8 cellular contexts compared by ENCODE assay signal in the genomic region with DNA sequence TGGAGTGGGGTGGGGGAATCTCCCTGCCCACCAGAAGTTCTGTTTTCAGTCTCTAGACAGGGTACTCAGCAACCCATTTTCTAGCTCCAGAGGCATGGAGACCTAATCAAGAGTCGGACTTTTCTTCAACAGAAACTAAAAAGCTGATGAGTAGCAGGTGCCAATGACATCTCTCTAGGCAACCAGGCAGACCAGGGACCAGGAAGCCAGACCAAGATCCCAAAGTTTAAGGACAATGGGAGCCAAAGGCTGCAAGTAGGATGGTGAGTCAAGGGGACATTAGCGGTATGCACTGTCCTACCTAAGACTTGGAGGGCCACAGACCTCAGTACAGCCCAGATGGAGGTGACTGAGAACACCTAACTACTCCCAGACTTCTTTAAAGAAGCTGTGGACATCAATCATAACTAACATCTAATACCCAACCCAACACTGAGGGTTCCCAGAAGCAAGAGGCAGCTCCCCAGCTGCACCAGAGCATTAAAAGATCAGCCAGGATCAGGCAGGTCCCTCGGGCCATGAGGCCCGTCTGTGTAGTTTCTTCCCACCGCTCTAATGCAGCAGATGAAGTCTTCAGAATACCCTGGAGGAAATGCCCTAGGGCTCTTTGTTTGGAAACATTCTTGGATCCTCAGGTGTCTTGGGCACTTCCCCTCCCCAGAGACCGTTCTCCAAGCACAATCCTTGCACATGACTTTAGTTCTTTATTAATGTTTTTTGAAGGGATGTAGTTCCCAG. TPM values are rescaled to one million over a fixed set of nuclear protein-coding genes. Genes with fewer than 3 reads are reported as not detected.
DNase-seq lines count a peak whose midpoint lies in the region; ATAC-seq and TF ChIP-seq lines count a peak whose summit lies in the region.

No MANE protein-coding gene starts in this region.

- peak; percentile 29 for DNase-seq in ELR (ENCODE audit: low read depth)
- DNase-seq in RWPE2 (ENCODE audit: low spot score): no peak
- no peak for DNase-seq in esophagus muscularis mucosa (ENCODE audit: extremely low spot score)
- DNase-seq in prostate gland (ENCODE audit: low spot score): no peak
- DNase-seq in NCI-H1417 (lab: John Stamatoyannopoulos, UW): no peak
- no peak for DNase-seq in GM13976 (ENCODE audit: low spot score)
- DNase-seq in NCI-H446 (lab: John Stamatoyannopoulos, UW): no peak

- WGBS in esophagus muscularis mucosa: 67% methylated on average over 1 of the region's 6 CpGs
- WGBS in prostate gland: 24% methylated on average over 6 of the region's 6 CpGs

- no peaks in the 10 kb centered on the region for H3K27me3 ChIP-seq in RWPE2 (ENCODE audit: insufficient read depth, poor library complexity, severe bottlenecking)
- no peaks in the 10 kb centered on the region for H3K27me3 ChIP-seq in esophagus muscularis mucosa
- no peaks in the 10 kb centered on the region for H3K27me3 ChIP-seq in prostate gland (replicated peaks; ENCODE audit: insufficient read depth)

- ATAC-seq in RWPE2 (ENCODE audit: low read depth) (no peak), GM18868 (IDR thresholded peaks at IDR 0.05; ENCODE audit: unreplicated experiment) (no peak)

- no peak for TF ChIP-seq EP300 in esophagus muscularis mucosa (IDR thresholded peaks at IDR 0.05)

- H3K4me1 ChIP-seq in RWPE2 (ENCODE audit: insufficient read depth, poor library complexity, severe bottlenecking) (peaks cover 7% of the 10 kb centered on the region), esophagus muscularis mucosa (peaks cover 18 to 38% (median 31%) of the 10 kb centered on the region in 4 donors), prostate gland (replicated peaks) (no peaks in the 10 kb centered on the region)

- TF ChIP-seq POLR2A in esophagus muscularis mucosa (IDR thresholded peaks at IDR 0.05; ENCODE audit: low read depth) (no peak), prostate gland (IDR thresholded peaks at IDR 0.05) (no peak)

- H3K4me3 ChIP-seq in RWPE2 (ENCODE audit: severe bottlenecking): peak overlapping the region; percentile 63
- peak overlapping the region; percentile 88 to 99 (median 94) for H3K4me3 ChIP-seq in esophagus muscularis mucosa
- peak overlapping the region; percentile 87 to 98 for H3K4me3 ChIP-seq in prostate gland

- TF ChIP-seq CTCF in RWPE2 (IDR thresholded peaks at IDR 0.05; ENCODE audit: poor library complexity, severe bottlenecking) (no peak), esophagus muscularis mucosa (IDR thresholded peaks at IDR 0.05) (no peak), prostate gland (IDR thresholded peaks at IDR 0.05) (no peak), GM13976 (IDR thresholded peaks at IDR 0.05; ENCODE audit: borderline replicate concordance, control extremely low read depth, extremely low read depth, insufficient read depth, missing control alignments) (no peak)

- in situ Hi-C loops in GM13976 (cut with MboI; ENCODE audit: low sequenced_read_pairs, unreplicated experiment): loop anchor here (25.0 kb wide), 1 partner anchor 272 kb away; the partner anchor contains the start of gene NICN1

- no peaks in the 10 kb centered on the region for H3K9me3 ChIP-seq in RWPE2 (ENCODE audit: severe bottlenecking)
- no peaks in the 10 kb centered on the region for H3K9me3 ChIP-seq in esophagus muscularis mucosa
- no peaks in the 10 kb centered on the region for H3K9me3 ChIP-seq in prostate gland

- H3K27ac ChIP-seq in RWPE2 (ENCODE audit: poor library complexity, severe bottlenecking) (peak overlapping the region; percentile 61), esophagus muscularis mucosa (replicated peaks in 1 of 4) (peak overlapping the region; percentile 89 to 95 (median 94)), prostate gland (peak overlapping the region; percentile 82 to 86)

- intact Hi-C loops in esophagus muscularis mucosa (cut with DNase I) (no loop called here), prostate gland (cut with DNase I) (no loop called here)

- H3K36me3 ChIP-seq in RWPE2 (ENCODE audit: low read depth) (peaks cover 20% of the 10 kb centered on the region), esophagus muscularis mucosa (peaks cover 13 to 36% (median 30%) of the 10 kb centered on the region in 4 donors), prostate gland (no peaks in the 10 kb centered on the region)

RNA-seq across cellular contexts. Expression of gene CCDC71, which starts 1.0 kb away (rescaled TPM):
- total RNA-seq in esophagus muscularis mucosa: 10 to 100 TPM; 19.9 to 25.6 (median 23.7) TPM
- total RNA-seq in prostate gland: 10 to 100 TPM; 44.2 to 47.0 TPM

RNA-seq across cellular contexts. Expression of gene KLHDC8B, which starts 6.2 kb away (rescaled TPM):
- total RNA-seq in esophagus muscularis mucosa (100 to 1,000 TPM in 1 of 4 donors, 10 to 100 TPM in 3; 78.6 to 190 (median 91.2) TPM), prostate gland (10 to 100 TPM; 41.1 to 77.4 TPM)

RNA-seq across cellular contexts. Expression of gene LAMB2, which starts 32.3 kb away (rescaled TPM):
- 1,000 to 10,000 TPM in 1 of 4 donors, 100 to 1,000 TPM in 3; 609 to 1,229 (median 740) TPM for total RNA-seq in esophagus muscularis mucosa
- total RNA-seq in prostate gland: 100 to 1,000 TPM; 432 to 667 TPM

RNA-seq across cellular contexts. Expression of gene USP19, which starts 44.5 kb away (rescaled TPM):
- total RNA-seq in esophagus muscularis mucosa (10 to 100 TPM; 57.5 to 64.4 (median 59.9) TPM), prostate gland (10 to 100 TPM; 62.7 to 98.2 TPM)
